Comparison of ENCODE assay signal across 1 cellular context in the genomic region with DNA sequence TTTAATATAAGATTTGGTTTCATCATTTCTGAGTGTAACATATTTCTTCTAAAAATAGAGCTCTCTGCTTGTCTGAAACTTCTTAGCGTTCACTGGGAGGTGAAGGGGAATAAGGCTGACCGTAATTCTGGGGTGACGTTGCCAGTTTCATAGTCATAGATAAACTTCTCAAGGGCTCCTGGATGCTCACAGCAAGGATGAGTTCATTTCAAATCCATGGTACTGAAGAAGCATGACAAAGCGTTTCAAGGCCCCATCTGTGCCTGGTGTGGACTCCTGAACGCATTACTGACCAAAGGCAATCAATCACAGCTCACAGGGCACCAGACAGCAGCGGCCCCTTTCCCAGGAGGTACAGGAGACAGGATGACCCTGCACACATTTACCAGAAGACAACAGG.
TF ChIP-seq lines count a peak whose summit lies in the region.

No MANE protein-coding gene starts in this region.

TF ChIP-seq in GM23338, 12 proteins besides CTCF, POLR2A, EP300 and RAD21 (continued from another document):
- TF ChIP-seq, protein P1, sequence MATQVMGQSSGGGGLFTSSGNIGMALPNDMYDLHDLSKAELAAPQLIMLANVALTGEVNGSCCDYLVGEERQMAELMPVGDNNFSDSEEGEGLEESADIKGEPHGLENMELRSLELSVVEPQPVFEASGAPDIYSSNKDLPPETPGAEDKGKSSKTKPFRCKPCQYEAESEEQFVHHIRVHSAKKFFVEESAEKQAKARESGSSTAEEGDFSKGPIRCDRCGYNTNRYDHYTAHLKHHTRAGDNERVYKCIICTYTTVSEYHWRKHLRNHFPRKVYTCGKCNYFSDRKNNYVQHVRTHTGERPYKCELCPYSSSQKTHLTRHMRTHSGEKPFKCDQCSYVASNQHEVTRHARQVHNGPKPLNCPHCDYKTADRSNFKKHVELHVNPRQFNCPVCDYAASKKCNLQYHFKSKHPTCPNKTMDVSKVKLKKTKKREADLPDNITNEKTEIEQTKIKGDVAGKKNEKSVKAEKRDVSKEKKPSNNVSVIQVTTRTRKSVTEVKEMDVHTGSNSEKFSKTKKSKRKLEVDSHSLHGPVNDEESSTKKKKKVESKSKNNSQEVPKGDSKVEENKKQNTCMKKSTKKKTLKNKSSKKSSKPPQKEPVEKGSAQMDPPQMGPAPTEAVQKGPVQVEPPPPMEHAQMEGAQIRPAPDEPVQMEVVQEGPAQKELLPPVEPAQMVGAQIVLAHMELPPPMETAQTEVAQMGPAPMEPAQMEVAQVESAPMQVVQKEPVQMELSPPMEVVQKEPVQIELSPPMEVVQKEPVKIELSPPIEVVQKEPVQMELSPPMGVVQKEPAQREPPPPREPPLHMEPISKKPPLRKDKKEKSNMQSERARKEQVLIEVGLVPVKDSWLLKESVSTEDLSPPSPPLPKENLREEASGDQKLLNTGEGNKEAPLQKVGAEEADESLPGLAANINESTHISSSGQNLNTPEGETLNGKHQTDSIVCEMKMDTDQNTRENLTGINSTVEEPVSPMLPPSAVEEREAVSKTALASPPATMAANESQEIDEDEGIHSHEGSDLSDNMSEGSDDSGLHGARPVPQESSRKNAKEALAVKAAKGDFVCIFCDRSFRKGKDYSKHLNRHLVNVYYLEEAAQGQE (IDR thresholded peaks at IDR 0.05; ENCODE audit: unreplicated experiment), result no peak
TF ChIP-seq in GM23338: peak in this region for 0.
